In genomic region chr10:3987142-3987974, GRCh38 we compare ENCODE assay signal across 18 cellular contexts.
DNase-seq lines count a peak whose midpoint lies in the region; ATAC-seq and TF ChIP-seq lines count a peak whose summit lies in the region.
"Had no signal": no experiment of that assay in that cellular context is flagged by ENCODE, and none has a peak within 500 bp of the region (broad histone marks: within the 10 kb centered on the region; RNA-seq: fewer than 3 reads in every experiment).

No MANE protein-coding gene starts in this region.

- DNase-seq in left ventricle myocardium superior: no peak
- no peak for DNase-seq in left ventricle myocardium inferior
- DNase-seq in foreskin fibroblast: peak; percentile 45 to 65
- peak; percentile 20 for DNase-seq in stromal cell of bone marrow (ENCODE audit: low read depth)
- no peak for DNase-seq in progenitor cell of endocrine pancreas (ENCODE audit: low spot score, unreplicated experiment)
- DNase-seq in T-helper 9 cell: no peak
- DNase-seq: activated CD4-positive, alpha-beta T cell treated with anti-CD3 and anti-CD28 coated beads, Interleukin-2, amount 50 U/mL, for 4 hours; activated naive CD4-positive, alpha-beta T cell treated with anti-CD3 and anti-CD28 coated beads, Interleukin-2, amount 50 U/mL, for 16 hours; brain microvascular endothelial cell; CD4-positive, CD25-positive, alpha-beta regulatory T cell; hippocampal formation; kidney; NCI-H1048; NCI-H526 had no signal

- H3K27ac Mint-ChIP-seq in progenitor cell of endocrine pancreas: no peak overlapping the region
- H3K27ac Mint-ChIP-seq: stimulated activated naive CD8-positive, alpha-beta T cell treated with anti-CD3 and anti-CD28 coated beads, Interleukin-15, Interleukin-2, amounts not matched to agents 100 ng/mL and 50 ng/mL, for 24 hours had no signal

- no peak overlapping the region for H3K4me3 ChIP-seq in left ventricle myocardium inferior
- no peak overlapping the region for H3K4me3 ChIP-seq in foreskin fibroblast (ENCODE audit: low read depth in 1 of 2, low read length in 2 of 2)

- H3K27me3 Mint-ChIP-seq in progenitor cell of endocrine pancreas: peaks cover 5% of the 10 kb centered on the region
- H3K27me3 Mint-ChIP-seq: stimulated activated naive CD8-positive, alpha-beta T cell treated with anti-CD3 and anti-CD28 coated beads, Interleukin-15, Interleukin-2, amounts not matched to agents 100 ng/mL and 50 ng/mL, for 24 hours had no signal

- no peak overlapping the region for H3K4me3 Mint-ChIP-seq in progenitor cell of endocrine pancreas (ENCODE audit: low read depth)
- H3K4me3 Mint-ChIP-seq: CD4-positive, CD25-positive, alpha-beta regulatory T cell; neural crest cell; stimulated activated naive CD8-positive, alpha-beta T cell treated with anti-CD3 and anti-CD28 coated beads, Interleukin-15, Interleukin-2, amounts not matched to agents 100 ng/mL and 50 ng/mL, for 24 hours had no signal

- H3K27me3 ChIP-seq in left ventricle myocardium inferior (ENCODE audit: low read depth): no peaks in the 10 kb centered on the region
- H3K27me3 ChIP-seq: brain microvascular endothelial cell had no signal

- H3K4me1 Mint-ChIP-seq in progenitor cell of endocrine pancreas (ENCODE audit: low read depth): peaks cover 10% of the 10 kb centered on the region

- H3K9me3 ChIP-seq in left ventricle myocardium inferior (replicated peaks): peaks cover 12% of the 10 kb centered on the region

- intact Hi-C loops in left ventricle myocardium superior (cut with micrococcal nuclease): no loop called here
- intact Hi-C loops in left ventricle myocardium inferior (cut with micrococcal nuclease): no loop called here

- H3K27ac ChIP-seq in left ventricle myocardium inferior (replicated peaks): no peak overlapping the region
- H3K27ac ChIP-seq: brain microvascular endothelial cell had no signal

- no peaks in the 10 kb centered on the region for H3K36me3 ChIP-seq in left ventricle myocardium inferior
- H3K36me3 ChIP-seq: brain microvascular endothelial cell had no signal

- no peaks in the 10 kb centered on the region for H3K36me3 Mint-ChIP-seq in progenitor cell of endocrine pancreas (ENCODE audit: insufficient read depth)

- ATAC-seq in left ventricle myocardium superior: peak; percentile 66
- ATAC-seq in SK-N-SH treated with all-trans-retinoic acid at 6 μM for 48 hours: peak; percentile 78
- ATAC-seq in GM18868 (IDR thresholded peaks at IDR 0.05; ENCODE audit: unreplicated experiment): no peak

- peaks cover 13% of the 10 kb centered on the region for H3K4me1 ChIP-seq in left ventricle myocardium inferior

- no peak for TF ChIP-seq CTCF in left ventricle myocardium inferior (IDR thresholded peaks at IDR 0.05; ENCODE audit: borderline replicate concordance)
- no peak for TF ChIP-seq CTCF in foreskin fibroblast (IDR thresholded peaks at IDR 0.05; ENCODE audit: low read depth, low read length)
- TF ChIP-seq CTCF in progenitor cell of endocrine pancreas (IDR thresholded peaks at IDR 0.05; ENCODE audit: unreplicated experiment): no peak

- peaks cover 4% of the 10 kb centered on the region for H3K9me3 Mint-ChIP-seq in progenitor cell of endocrine pancreas (ENCODE audit: low read depth)
- H3K9me3 Mint-ChIP-seq: stimulated activated naive CD8-positive, alpha-beta T cell treated with anti-CD3 and anti-CD28 coated beads, Interleukin-15, Interleukin-2, amounts not matched to agents 100 ng/mL and 50 ng/mL, for 24 hours had no signal

TF ChIP-seq in SK-N-SH treated with all-trans-retinoic acid at 6 μM for 48 hours, 23 proteins besides CTCF, POLR2A, EP300 and RAD21:
- TF ChIP-seq TCF4 (CRISPR knock-in tag; IDR thresholded peaks at IDR 0.05; ENCODE audit: borderline replicate concordance) (peak; percentile 81), ISL1 (CRISPR knock-in tag; IDR thresholded peaks at IDR 0.05) (peak; percentile 53), ZFP3 (CRISPR knock-in tag; IDR thresholded peaks at IDR 0.05) (0 out of 2 replicates have a peak, but pooled peaks have one; percentile 38), ZC3H10 (CRISPR knock-in tag; IDR thresholded peaks at IDR 0.05) (no peak)

Comparison
In these comparisons a context has a peak if more than half of its experiments do, and no peak if none do; other contexts are left out.
1. DNase-seq: peak in foreskin fibroblast (2 of 2) and stromal cell of bone marrow (single experiment); none in left ventricle myocardium superior (single experiment), left ventricle myocardium inferior (single experiment), progenitor cell of endocrine pancreas (single experiment) and T-helper 9 cell (single experiment).